In genomic region chr5:35856186-35857003, GRCh38 we compare ENCODE assay signal across 9 cellular contexts. TPM values are rescaled to one million over a fixed set of nuclear protein-coding genes. Genes with fewer than 3 reads are reported as not detected.
A peak's percentile ranks its signal among the peaks of the same experiment; 100 is the strongest.
DNase-seq lines count a peak whose midpoint lies in the region; ATAC-seq, FAIRE-seq and TF ChIP-seq lines count a peak whose summit lies in the region.
"Had no signal": no experiment of that assay in that cellular context is flagged by ENCODE, and none has a peak within 500 bp of the region (broad histone marks: within the 10 kb centered on the region; RNA-seq: fewer than 3 reads in every experiment).

IL7R (plus strand) TSS chr5:35856891; CDS start chr5:35856978, 87 bp downstream.

- H3K4me3 Mint-ChIP-seq in glutamatergic neuron (ENCODE audit: unreplicated experiment), result no peak within 1 kb of the TSS

- H3K4me1 Mint-ChIP-seq in glutamatergic neuron (ENCODE audit: low read depth, unreplicated experiment), result no peaks in the 10 kb centered on the region

- TF ChIP-seq CTCF in keratinocyte (optimal IDR thresholded peaks at IDR 0.05 in 1 of 3, IDR thresholded peaks at IDR 0.05 in 1 of 3, conservative IDR thresholded peaks at IDR 0.05 in 1 of 3; ENCODE audit: extremely low read depth in 1 of 3, insufficient read depth in 2 of 3, low read length in 3 of 3) (no peak), glutamatergic neuron (IDR thresholded peaks at IDR 0.05; ENCODE audit: partially characterized antibody, unreplicated experiment) (no peak)

- no peaks in the 10 kb centered on the region for H3K9me1 ChIP-seq in keratinocyte (ENCODE audit: control insufficient read depth, extremely low read depth, insufficient read depth, low read length)

- H2AFZ ChIP-seq in keratinocyte (ENCODE audit: control insufficient read depth, low read length), result peak within 1 kb of the TSS; percentile 78

- intact Hi-C loops in T-helper 2 cell treated with Interferon-gamma antibody and Interleukin-4, amounts not matched to agents 100 ng/mL and 5 ng/mL, for 36 hours (cut with micrococcal nuclease), result loop anchor here (5.0 to 10.0 kb wide), 5 partner anchors 184 to 1018 kb away; partner anchors contain the start of genes BRIX1, NIPBL, RAD1 and SPEF2

- H3K9ac ChIP-seq in keratinocyte (ENCODE audit: control insufficient read depth, extremely low read depth, insufficient read depth, low read length), result peak within 1 kb of the TSS; percentile 45

- no peaks in the 10 kb centered on the region for H3K79me2 ChIP-seq in keratinocyte (ENCODE audit: control insufficient read depth, insufficient read depth, low read length)

- H3K4me1 ChIP-seq in keratinocyte (ENCODE audit: control insufficient read depth, extremely low read depth, insufficient read depth, low read length), result peaks cover 40% of the 10 kb centered on the region

- H3K9me3 ChIP-seq in keratinocyte (ENCODE audit: control insufficient read depth, low read depth, low read length), result no peaks in the 10 kb centered on the region

- no peaks in the 10 kb centered on the region for H3K9me3 Mint-ChIP-seq in glutamatergic neuron (ENCODE audit: unreplicated experiment)

- no peaks in the 10 kb centered on the region for H3K36me3 Mint-ChIP-seq in glutamatergic neuron (ENCODE audit: unreplicated experiment)

- no peak within 1 kb of the TSS for H3K27ac Mint-ChIP-seq in glutamatergic neuron (ENCODE audit: unreplicated experiment)

- H4K20me1 ChIP-seq in keratinocyte (ENCODE audit: control insufficient read depth, extremely low read depth, insufficient read depth, low read length), result no peaks in the 10 kb centered on the region

- no peaks in the 10 kb centered on the region for H3K27me3 Mint-ChIP-seq in glutamatergic neuron (ENCODE audit: unreplicated experiment)

- H3K27me3 ChIP-seq in keratinocyte (ENCODE audit: control insufficient read depth, extremely low read depth, insufficient read depth, low read length), result no peaks in the 10 kb centered on the region

- H3K27ac ChIP-seq in keratinocyte (ENCODE audit: control insufficient read depth, insufficient read depth, low read length), result peak within 1 kb of the TSS; percentile 87

- peak; percentile 50 for ATAC-seq in HG02884 (IDR thresholded peaks at IDR 0.05; ENCODE audit: unreplicated experiment)
- ATAC-seq in GM21576 (IDR thresholded peaks at IDR 0.05; ENCODE audit: unreplicated experiment), result no peak

- no peaks in the 10 kb centered on the region for H3K36me3 ChIP-seq in keratinocyte (ENCODE audit: control insufficient read depth in 2 of 2, extremely low read depth in 1 of 2, insufficient read depth in 2 of 2, low read length in 2 of 2)

- dilution Hi-C loops in keratinocyte (cut with MboI; ENCODE audit: extremely low pct_ligation_motif_present, low sequenced_read_pairs), result no loop called here

- H3K4me3 ChIP-seq in keratinocyte (ENCODE audit: control insufficient read depth in 2 of 3, extremely low read depth in 1 of 3, insufficient read depth in 2 of 3, low read depth in 1 of 3, low read length in 3 of 3), result peak within 1 kb of the TSS in 2 of 3 experiments; percentile 24

- peak; percentile 83 to 89 for DNase-seq in AML-193 (lab: John Stamatoyannopoulos, UW)
- DNase-seq in keratinocyte (ENCODE audit: low read depth, low spot score), result no peak
- no peak for DNase-seq in NCI-H128 (lab: John Stamatoyannopoulos, UW; ENCODE audit: unreplicated experiment)
- no peak for DNase-seq in RPMI8226
- DNase-seq in glutamatergic neuron, result no peak

- H3K4me2 ChIP-seq in keratinocyte (ENCODE audit: control insufficient read depth, extremely low read depth, insufficient read depth, low read depth, low read length), result peak within 1 kb of the TSS; percentile 79

- FAIRE-seq in keratinocyte (lab: Jason Lieb, UNC), result peak; percentile 23
- FAIRE-seq: GM18507 had no signal

RNA-seq across cellular contexts. Expression of gene IL7R, which starts in this region (rescaled TPM):
- total RNA-seq in T-helper 2 cell treated with Interferon-gamma antibody and Interleukin-4, amounts not matched to agents 100 ng/mL and 5 ng/mL, for 36 hours, result 128 and 132 TPM in 2 replicates
- 2.8 to 5.9 TPM (median 4.7 TPM) in 3 replicates for polyA plus RNA-seq in keratinocyte
- polyA plus RNA-seq in keratinocyte (2011; ENCODE audit: low read depth), result not detected
- 1.7 and 2.7 TPM in 2 replicates for polyA plus RNA-seq in keratinocyte (2011; cell fraction: cytosol; rRNA removed)
- 4.5 and 5.1 TPM in 2 replicates for polyA plus RNA-seq in keratinocyte (2011; cell fraction: nucleus; rRNA removed)
- polyA plus RNA-seq in keratinocyte (2012; ENCODE audit: low replicate concordance), result 4.6 TPM in 1 of 2 replicates, not detected in the other
- polyA minus RNA-seq in keratinocyte, result 2.7 to 8.5 TPM (median 4.6 TPM) in 3 replicates
- 1.9 TPM for polyA minus RNA-seq in keratinocyte (2011; cell fraction: cytosol; rRNA and poly(A)+ RNA removed)
- 3.6 and 6.4 TPM in 2 replicates for polyA minus RNA-seq in keratinocyte (2011; cell fraction: nucleus; rRNA and poly(A)+ RNA removed)
- total RNA-seq in glutamatergic neuron (ENCODE audit: unreplicated experiment), result not detected

Comparison
In these comparisons a context has a peak if more than half of its experiments do, and no peak if none do; other contexts are left out.
1. RNA of gene IL7R (total RNA-seq): 128 to 132 TPM in T-helper 2 cell treated with Interferon-gamma antibody and Interleukin-4, amounts not matched to agents 100 ng/mL and 5 ng/mL, for 36 hours; not detected in glutamatergic neuron (single experiment); every median in the first group is over 100 times any median in the second.
2. DNase-seq: peak in AML-193 (2 of 2); none in keratinocyte (single experiment), NCI-H128 (single experiment), RPMI8226 (single experiment) and glutamatergic neuron (single experiment).